ENCODE assay signal across 18 cellular contexts in genomic region chr10:70334526-70335245, GRCh38. TPM values are rescaled to one million over a fixed set of nuclear protein-coding genes. Genes with fewer than 3 reads are reported as not detected.
DNase-seq lines count a peak whose midpoint lies in the region.
"Had no signal": no experiment of that assay in that cellular context is flagged by ENCODE, and none has a peak within 500 bp of the region (broad histone marks: within the 10 kb centered on the region; RNA-seq: fewer than 3 reads in every experiment).

No MANE protein-coding gene starts in this region.

- no peak overlapping the region for H3K27ac Mint-ChIP-seq in activated naive CD8-positive, alpha-beta T cell treated with anti-CD3 and anti-CD28 coated beads for 36 hours

- peaks cover 19% of the 10 kb centered on the region; the same call in 1 of the 2 replicates for H3K27me3 ChIP-seq in BLaER1
- H3K27me3 ChIP-seq: MG63 had no signal

- H3K9ac ChIP-seq in BLaER1 = no peak overlapping the region

- 0 out of 2 replicates have a peak overlapping the region, but pooled peaks have one; percentile 49 for H3K27ac ChIP-seq in BLaER1
- H3K27ac ChIP-seq: C4-2B had no signal

- peaks cover 87% of the 10 kb centered on the region for H4K20me1 ChIP-seq in BLaER1

- peaks cover 1% of the 10 kb centered on the region for H3K9me3 Mint-ChIP-seq in activated naive CD8-positive, alpha-beta T cell treated with anti-CD3 and anti-CD28 coated beads for 36 hours

- H3K36me3 ChIP-seq in BLaER1 = peaks cover 24% of the 10 kb centered on the region
- H3K36me3 ChIP-seq: MG63 had no signal

- DNase-seq in COR-L47 (lab: John Stamatoyannopoulos, UW) (peak; percentile 59), fibroblast of gingiva (ENCODE audit: low read depth) (peak; percentile 33), renal cortical epithelial cell (ENCODE audit: low read depth) (peak; percentile 68), GDM1 (lab: John Stamatoyannopoulos, UW) (no peak)
- DNase-seq in activated naive CD8-positive, alpha-beta T cell treated with anti-CD3 and anti-CD28 coated beads for 36 hours = no peak
- DNase-seq in activated CD8-positive, alpha-beta memory T cell treated with anti-CD3 and anti-CD28 coated beads, Interleukin-2, amount 50 U/mL, for 48 hours = no peak
- DNase-seq: DMS153, EL, H7, MG63, NCI-H1105 treated with DMSO at 0.1 percent for 48 hours, NCI-H2029 treated with DMSO at 0.1 percent for 48 hours, NCI-H345, NCI-H526 treated with DMSO at 0.1 percent for 48 hours, SIG-M5, SW 1271 had no signal

- peaks cover 89% of the 10 kb centered on the region for H3K4me1 ChIP-seq in BLaER1

- H3K27me3 Mint-ChIP-seq in activated naive CD8-positive, alpha-beta T cell treated with anti-CD3 and anti-CD28 coated beads for 36 hours = no peaks in the 10 kb centered on the region

- no peak overlapping the region for H3K4me3 ChIP-seq in BLaER1
- H3K4me3 ChIP-seq: MG63 had no signal

- peaks cover 11% of the 10 kb centered on the region for H3K4me1 Mint-ChIP-seq in activated naive CD8-positive, alpha-beta T cell treated with anti-CD3 and anti-CD28 coated beads for 36 hours

- H3K4me2 ChIP-seq in BLaER1 = peak overlapping the region; percentile 66

- H3K4me3 Mint-ChIP-seq in activated naive CD8-positive, alpha-beta T cell treated with anti-CD3 and anti-CD28 coated beads for 36 hours = no peak overlapping the region

- peaks cover 13% of the 10 kb centered on the region for H3K36me3 Mint-ChIP-seq in activated naive CD8-positive, alpha-beta T cell treated with anti-CD3 and anti-CD28 coated beads for 36 hours

- peaks cover 17% of the 10 kb centered on the region for H3K9me3 ChIP-seq in BLaER1
- H3K9me3 ChIP-seq: MG63 had no signal

RNA-seq across cellular contexts. Expression of gene LRRC20, which starts 47.7 kb away (rescaled TPM):
- total RNA-seq in renal cortical epithelial cell = 27.4 and 41.8 TPM in 2 replicates
- total RNA-seq in activated naive CD8-positive, alpha-beta T cell treated with anti-CD3 and anti-CD28 coated beads for 36 hours = 10 to 100 TPM; 14.0 to 16.0 TPM

RNA-seq across cellular contexts. Expression of gene NPFFR1, which starts 50.9 kb away (rescaled TPM):
- total RNA-seq in renal cortical epithelial cell = under 0.01 TPM in 1 of 2 replicates, not detected in the other
- total RNA-seq in activated naive CD8-positive, alpha-beta T cell treated with anti-CD3 and anti-CD28 coated beads for 36 hours = not detected
- total RNA-seq: H7 had no signal

Comparison
In these comparisons a context has a peak if more than half of its experiments do, and no peak if none do; other contexts are left out.
1. DNase-seq: peak in COR-L47 (single experiment), fibroblast of gingiva (single experiment) and renal cortical epithelial cell (single experiment); none in activated naive CD8-positive, alpha-beta T cell treated with anti-CD3 and anti-CD28 coated beads for 36 hours (single experiment), GDM1 (single experiment) and activated CD8-positive, alpha-beta memory T cell treated with anti-CD3 and anti-CD28 coated beads, Interleukin-2, amount 50 U/mL, for 48 hours (single experiment).